ENCODE assay signal across 8 cellular contexts in the genomic region with DNA sequence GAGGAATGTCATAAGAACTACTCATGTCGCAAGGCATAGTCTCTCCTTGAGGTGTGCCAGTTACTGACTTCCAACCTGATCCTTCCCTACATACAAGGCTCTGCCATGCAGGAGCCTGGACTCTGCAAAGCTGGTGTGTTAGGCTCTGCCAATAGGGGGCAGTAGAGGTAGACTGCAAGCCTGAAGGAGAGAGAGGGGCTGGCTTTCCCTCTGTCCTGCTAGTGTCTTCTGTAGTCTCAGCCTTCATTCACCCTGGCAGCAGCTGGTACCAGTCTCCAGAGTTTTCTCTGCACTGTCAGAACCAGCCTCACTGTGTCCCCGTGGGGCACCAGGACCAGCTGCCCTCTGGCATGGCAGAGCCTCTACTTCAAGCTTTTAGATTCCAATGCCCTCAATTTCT. TPM values are rescaled to one million over a fixed set of nuclear protein-coding genes. Genes with fewer than 3 reads are reported as not detected.
DNase-seq lines count a peak whose midpoint lies in the region; ATAC-seq, FAIRE-seq and TF ChIP-seq lines count a peak whose summit lies in the region.

No MANE protein-coding gene starts in this region.

- DNase-seq in AG10803 (ENCODE audit: low read depth) (no peak), H7 (peak; percentile 80), kidney (no peak), RCC 7860 (ENCODE audit: low spot score) (no peak)
- DNase-seq in activated CD8-positive, alpha-beta T cell treated with anti-CD3 and anti-CD28 coated beads for 36 hours: peak; percentile 52
- DNase-seq in stimulated activated naive B cell treated with anti-CD40 and anti-IgM and Interleukin-4, amounts not matched to agents 10 μg/mL and 1 μg/mL and 100 μg/mL, for 72 hours: no peak

- no peak overlapping the region for H3K4me3 ChIP-seq in AG10803 (ENCODE audit: low read length)
- no peak overlapping the region for H3K4me3 ChIP-seq in H7 (ENCODE audit: insufficient read depth, low read depth, low read length)
- no peak overlapping the region for H3K4me3 ChIP-seq in kidney (ENCODE audit: low read length in 2 of 2)

- no peak for ATAC-seq in activated CD8-positive, alpha-beta T cell treated with anti-CD3 and anti-CD28 coated beads for 36 hours
- no peak for ATAC-seq in HG03460 (IDR thresholded peaks at IDR 0.05; ENCODE audit: unreplicated experiment)
- no peak for ATAC-seq in stimulated activated naive B cell treated with anti-CD40 and anti-IgM and Interleukin-4, amounts not matched to agents 10 μg/mL and 1 μg/mL and 100 μg/mL, for 72 hours (replicated peaks)
- no peak for ATAC-seq in HG02798 (IDR thresholded peaks at IDR 0.05; ENCODE audit: poor library complexity, unreplicated experiment)

- POLR2A ChIA-PET in activated CD8-positive, alpha-beta T cell treated with anti-CD3 and anti-CD28 coated beads for 36 hours (lab: Charles Lee): no interaction called here

- H3K9me3 Mint-ChIP-seq in activated CD8-positive, alpha-beta T cell treated with anti-CD3 and anti-CD28 coated beads for 36 hours: no peaks in the 10 kb centered on the region
- H3K9me3 Mint-ChIP-seq in stimulated activated naive B cell treated with anti-CD40 and anti-IgM and Interleukin-4, amounts not matched to agents 10 μg/mL and 1 μg/mL and 100 μg/mL, for 72 hours: no peaks in the 10 kb centered on the region

- H3K9ac ChIP-seq in kidney (ENCODE audit: low read length in 2 of 2): no peak overlapping the region

- H3K27me3 Mint-ChIP-seq in activated CD8-positive, alpha-beta T cell treated with anti-CD3 and anti-CD28 coated beads for 36 hours: no peaks in the 10 kb centered on the region
- H3K27me3 Mint-ChIP-seq in stimulated activated naive B cell treated with anti-CD40 and anti-IgM and Interleukin-4, amounts not matched to agents 10 μg/mL and 1 μg/mL and 100 μg/mL, for 72 hours: peaks cover 8 to 12% of the 10 kb centered on the region in 2 donors

- H3K4me3 Mint-ChIP-seq in activated CD8-positive, alpha-beta T cell treated with anti-CD3 and anti-CD28 coated beads for 36 hours: no peak overlapping the region
- H3K4me3 Mint-ChIP-seq in stimulated activated naive B cell treated with anti-CD40 and anti-IgM and Interleukin-4, amounts not matched to agents 10 μg/mL and 1 μg/mL and 100 μg/mL, for 72 hours: no peak overlapping the region

- CTCF ChIA-PET in activated CD8-positive, alpha-beta T cell treated with anti-CD3 and anti-CD28 coated beads for 36 hours (lab: Charles Lee): interaction anchor here (0.7 to 1.9 kb wide), 5 partner anchors 8 to 202 kb away, joined by 3 to 6 read pairs (median 3); no protein-coding TSS in a partner anchor

- H3K9me3 ChIP-seq in kidney (ENCODE audit: control insufficient read depth in 1 of 2, low read length in 2 of 2): no peaks in the 10 kb centered on the region

- no peaks in the 10 kb centered on the region for H3K36me3 Mint-ChIP-seq in activated CD8-positive, alpha-beta T cell treated with anti-CD3 and anti-CD28 coated beads for 36 hours (ENCODE audit: low read depth)
- no peaks in the 10 kb centered on the region for H3K36me3 Mint-ChIP-seq in stimulated activated naive B cell treated with anti-CD40 and anti-IgM and Interleukin-4, amounts not matched to agents 10 μg/mL and 1 μg/mL and 100 μg/mL, for 72 hours

- peaks cover 2% of the 10 kb centered on the region for H3K4me1 Mint-ChIP-seq in activated CD8-positive, alpha-beta T cell treated with anti-CD3 and anti-CD28 coated beads for 36 hours (ENCODE audit: low read depth)
- H3K4me1 Mint-ChIP-seq in stimulated activated naive B cell treated with anti-CD40 and anti-IgM and Interleukin-4, amounts not matched to agents 10 μg/mL and 1 μg/mL and 100 μg/mL, for 72 hours: no peaks in the 10 kb centered on the region

- FAIRE-seq in kidney (lab: Jason Lieb, UNC) (no peak), RCC 7860 (lab: Jason Lieb, UNC) (no peak)

- intact Hi-C loops in activated CD8-positive, alpha-beta T cell treated with anti-CD3 and anti-CD28 coated beads for 36 hours (cut with micrococcal nuclease): no loop called here
- intact Hi-C loops in kidney (cut with DNase I): no loop called here

- no peaks in the 10 kb centered on the region for H3K36me3 ChIP-seq in H7 (replicated peaks; ENCODE audit: control insufficient read depth, insufficient read depth, low read length)
- H3K36me3 ChIP-seq in kidney (ENCODE audit: control insufficient read depth in 1 of 2, insufficient read depth in 2 of 2, low read length in 2 of 2): no peaks in the 10 kb centered on the region

- peak; percentile 47 for TF ChIP-seq CTCF in AG10803 (conservative IDR thresholded peaks at IDR 0.05; ENCODE audit: low read length)
- TF ChIP-seq CTCF in activated CD8-positive, alpha-beta T cell treated with anti-CD3 and anti-CD28 coated beads for 36 hours (IDR thresholded peaks at IDR 0.05): peak; percentile 73
- peak; percentile 25 for TF ChIP-seq CTCF in kidney (IDR thresholded peaks at IDR 0.05; ENCODE audit: borderline replicate concordance, extremely low read depth, insufficient read depth)

- H3K27ac ChIP-seq in kidney (ENCODE audit: low read depth in 2 of 2, low read length in 2 of 2): no peak overlapping the region

- H3K27ac Mint-ChIP-seq in activated CD8-positive, alpha-beta T cell treated with anti-CD3 and anti-CD28 coated beads for 36 hours: no peak overlapping the region
- no peak overlapping the region for H3K27ac Mint-ChIP-seq in stimulated activated naive B cell treated with anti-CD40 and anti-IgM and Interleukin-4, amounts not matched to agents 10 μg/mL and 1 μg/mL and 100 μg/mL, for 72 hours

- H3K4me1 ChIP-seq in kidney (ENCODE audit: control insufficient read depth in 1 of 2, insufficient read depth in 1 of 2, low read depth in 1 of 2, low read length in 2 of 2): no peaks in the 10 kb centered on the region

- H3K27me3 ChIP-seq in H7 (ENCODE audit: control insufficient read depth, insufficient read depth, low read length): no peaks in the 10 kb centered on the region

RNA-seq across cellular contexts. Expression of a gene that starts 14.5 kb away (rescaled TPM):
- total RNA-seq in H7 (2014; rRNA removed; shearing (Covaris generic)): 33.7 and 59.8 TPM in 2 replicates
- total RNA-seq in activated CD8-positive, alpha-beta T cell treated with anti-CD3 and anti-CD28 coated beads for 36 hours: under 1 TPM in 1 of 2 experiments, not detected in 1; 0.13 TPM
- total RNA-seq in kidney: 3.7 TPM
- 3.4 TPM for polyA plus RNA-seq in kidney (ENCODE audit: insufficient read depth, low read depth, low replicate concordance)

Comparison
In these comparisons a context has a peak if more than half of its experiments do, and no peak if none do; other contexts are left out.
1. DNase-seq: peak in H7 (single experiment) and activated CD8-positive, alpha-beta T cell treated with anti-CD3 and anti-CD28 coated beads for 36 hours (single experiment); none in AG10803 (single experiment), kidney (single experiment), RCC 7860 (single experiment) and stimulated activated naive B cell treated with anti-CD40 and anti-IgM and Interleukin-4, amounts not matched to agents 10 μg/mL and 1 μg/mL and 100 μg/mL, for 72 hours (single experiment).
2. Peak in every context shown above with its lines, with median percentiles within 50 percentile points of each other: CTCF ChIP-seq.